In the genomic region with DNA sequence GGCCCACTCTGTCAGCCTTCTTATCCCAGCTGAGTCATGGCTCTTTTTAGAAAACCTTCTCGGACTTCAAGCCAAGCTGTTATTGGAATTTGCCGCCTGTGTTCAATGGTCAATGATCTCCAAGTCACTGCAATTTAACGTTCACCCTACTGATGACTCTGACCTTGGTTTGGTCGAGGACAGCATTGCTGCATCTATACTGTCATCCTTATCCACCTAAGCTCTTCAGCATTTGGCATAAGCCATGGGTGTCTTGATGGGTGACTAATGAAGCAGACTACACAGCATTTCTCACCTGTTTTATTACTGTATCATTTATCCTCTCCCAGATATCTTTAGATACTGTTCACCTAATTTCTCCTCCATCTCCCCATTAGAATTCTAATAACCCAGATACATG, we compare ENCODE assay signal across 9 cellular contexts. TPM values are rescaled to one million over a fixed set of nuclear protein-coding genes. Genes with fewer than 3 reads are reported as not detected.
"Had no signal": no experiment of that assay in that cellular context is flagged by ENCODE, and none has a peak within 500 bp of the region (broad histone marks: within the 10 kb centered on the region; RNA-seq: fewer than 3 reads in every experiment).

No MANE protein-coding gene starts in this region.

- H3K27ac ChIP-seq: HL-60 had no signal

- FAIRE-seq: H54, HepG2, K562 had no signal

- DNase-seq: GOT3, HCEC 1CT, KG1 had no signal

- ATAC-seq: HepG2, K562 had no signal

- H3K4me3 Mint-ChIP-seq: H9 had no signal

- H3K4me3 ChIP-seq: K562 had no signal

- H3K27ac Mint-ChIP-seq: H9 had no signal

RNA-seq across cellular contexts. Expression of gene HSPB3, which starts 5.6 kb away (rescaled TPM):
- total RNA-seq: H9, HepG2, HT1080 had no signal
- polyA plus RNA-seq: HepG2 had no signal
